In the genomic region with DNA sequence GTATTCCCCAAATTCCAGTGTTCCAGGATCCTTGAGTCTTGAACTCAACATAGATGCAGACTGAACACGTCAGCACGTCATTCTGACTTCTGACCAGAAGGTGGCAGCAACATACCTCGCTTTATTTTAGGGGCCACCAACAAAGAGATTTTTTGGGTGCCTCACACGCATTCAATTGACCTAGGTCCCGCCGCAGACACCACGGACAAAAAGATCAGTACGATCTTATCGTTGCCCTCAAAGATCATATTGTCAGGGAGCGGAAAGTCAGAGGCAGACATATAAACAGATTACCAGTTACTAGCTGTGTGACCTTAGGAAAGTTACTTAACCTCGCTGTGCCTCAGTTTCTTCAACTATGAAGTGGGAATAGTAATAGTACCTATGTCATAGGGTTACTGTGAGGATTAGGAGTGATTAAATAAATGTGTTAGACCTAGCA, we compare ENCODE assay signal across 8 cellular contexts. TPM values are rescaled to one million over a fixed set of nuclear protein-coding genes. Genes with fewer than 3 reads are reported as not detected.
DNase-seq lines count a peak whose midpoint lies in the region; ATAC-seq lines count a peak whose summit lies in the region.

No MANE protein-coding gene starts in this region.

- DNase-seq in NCI-H2227 (lab: John Stamatoyannopoulos, UW; ENCODE audit: unreplicated experiment) (peak; percentile 63), NCI-H2227 treated with DMSO at 0.1 percent for 48 hours (lab: John Stamatoyannopoulos, UW) (no peak), NCI-H146 treated with DMSO at 0.1 percent for 48 hours (lab: John Stamatoyannopoulos, UW; ENCODE audit: unreplicated experiment) (peak; percentile 23), mucosa of gallbladder (ENCODE audit: low spot score) (peak; percentile 62)
- peak; percentile 82 for DNase-seq in activated CD8-positive, alpha-beta T cell treated with anti-CD3 and anti-CD28 coated beads, Interleukin-2, amount 10 ng/mL, durations not matched to agents 7 days and 5 days
- peak; percentile 44 to 64 (median 50) for DNase-seq in effector memory CD4-positive, alpha-beta T cell
- peak; percentile 50 for DNase-seq in stimulated activated naive CD4-positive, alpha-beta T cell treated with Interleukin-2 at 50 U/mL for 16 hours (lab: John Stamatoyannopoulos, UW)

- H3K27ac ChIP-seq in effector memory CD4-positive, alpha-beta T cell (ENCODE audit: insufficient read depth, low read length, poor library complexity, severe bottlenecking), result no peak overlapping the region

- H3K9me3 Mint-ChIP-seq in activated CD8-positive, alpha-beta T cell treated with anti-CD3 and anti-CD28 coated beads, Interleukin-2, amount 10 ng/mL, durations not matched to agents 7 days and 5 days (ENCODE audit: insufficient read depth), result no peaks in the 10 kb centered on the region

- H3K36me3 ChIP-seq in effector memory CD4-positive, alpha-beta T cell (ENCODE audit: control insufficient read depth, insufficient read depth, low read length), result no peaks in the 10 kb centered on the region

- no peak overlapping the region for H3K4me3 ChIP-seq in effector memory CD4-positive, alpha-beta T cell (ENCODE audit: insufficient read depth, low read depth, low read length, poor library complexity, severe bottlenecking)

- peaks cover 18% of the 10 kb centered on the region for H3K27me3 Mint-ChIP-seq in activated CD8-positive, alpha-beta T cell treated with anti-CD3 and anti-CD28 coated beads, Interleukin-2, amount 10 ng/mL, durations not matched to agents 7 days and 5 days (ENCODE audit: low read depth)

- no peaks in the 10 kb centered on the region for H3K27me3 ChIP-seq in effector memory CD4-positive, alpha-beta T cell (replicated peaks; ENCODE audit: control insufficient read depth, insufficient read depth, low read length, poor library complexity, severe bottlenecking)

- no peaks in the 10 kb centered on the region for H3K9me3 ChIP-seq in effector memory CD4-positive, alpha-beta T cell (ENCODE audit: control insufficient read depth, low read length)

- H3K4me1 Mint-ChIP-seq in activated CD8-positive, alpha-beta T cell treated with anti-CD3 and anti-CD28 coated beads, Interleukin-2, amount 10 ng/mL, durations not matched to agents 7 days and 5 days (ENCODE audit: low read depth), result peaks cover 5% of the 10 kb centered on the region

- H3K27ac Mint-ChIP-seq in activated CD8-positive, alpha-beta T cell treated with anti-CD3 and anti-CD28 coated beads, Interleukin-2, amount 10 ng/mL, durations not matched to agents 7 days and 5 days, result no peak overlapping the region

- no peaks in the 10 kb centered on the region for H3K36me3 Mint-ChIP-seq in activated CD8-positive, alpha-beta T cell treated with anti-CD3 and anti-CD28 coated beads, Interleukin-2, amount 10 ng/mL, durations not matched to agents 7 days and 5 days (ENCODE audit: low read depth)

- POLR2A ChIA-PET in activated CD8-positive, alpha-beta T cell treated with anti-CD3 and anti-CD28 coated beads, Interleukin-2, amount 10 ng/mL, durations not matched to agents 7 days and 5 days (lab: Charles Lee), result interaction anchor here (0.9 kb wide), 1 partner anchor 78 kb away, joined by 4 read pairs; no protein-coding TSS in a partner anchor

- peak; percentile 59 for ATAC-seq in activated CD8-positive, alpha-beta T cell treated with anti-CD3 and anti-CD28 coated beads, Interleukin-2, amount 10 ng/mL, durations not matched to agents 7 days and 5 days
- ATAC-seq in GM21529 (IDR thresholded peaks at IDR 0.05; ENCODE audit: unreplicated experiment), result no peak

- no peaks in the 10 kb centered on the region for H3K4me1 ChIP-seq in effector memory CD4-positive, alpha-beta T cell (ENCODE audit: control insufficient read depth, insufficient read depth, low read length, poor library complexity, severe bottlenecking)

- CTCF ChIA-PET in activated CD8-positive, alpha-beta T cell treated with anti-CD3 and anti-CD28 coated beads, Interleukin-2, amount 10 ng/mL, durations not matched to agents 7 days and 5 days (lab: Charles Lee), result interaction anchor here (0.6 to 7.9 kb wide), 35 partner anchors 9 to 350 kb away, joined by 3 to 111 read pairs (median 4); a partner anchor contains a TSS

- H3K4me3 Mint-ChIP-seq in activated CD8-positive, alpha-beta T cell treated with anti-CD3 and anti-CD28 coated beads, Interleukin-2, amount 10 ng/mL, durations not matched to agents 7 days and 5 days, result no peak overlapping the region

RNA-seq across cellular contexts. Expression of a gene that starts 6.5 kb away (rescaled TPM):
- total RNA-seq in activated CD8-positive, alpha-beta T cell treated with anti-CD3 and anti-CD28 coated beads, Interleukin-2, amount 10 ng/mL, durations not matched to agents 7 days and 5 days, result not detected
- 6.3 TPM for total RNA-seq in mucosa of gallbladder

RNA-seq across cellular contexts. Expression of a gene that starts 23.6 kb away (rescaled TPM):
- total RNA-seq in activated CD8-positive, alpha-beta T cell treated with anti-CD3 and anti-CD28 coated beads, Interleukin-2, amount 10 ng/mL, durations not matched to agents 7 days and 5 days, result 100 to 1,000 TPM; 308 to 324 TPM
- 99.4 TPM for total RNA-seq in mucosa of gallbladder

RNA-seq across cellular contexts. Expression of a gene that starts 34.6 kb away (rescaled TPM):
- 100 to 1,000 TPM; 107 to 111 TPM for total RNA-seq in activated CD8-positive, alpha-beta T cell treated with anti-CD3 and anti-CD28 coated beads, Interleukin-2, amount 10 ng/mL, durations not matched to agents 7 days and 5 days
- total RNA-seq in mucosa of gallbladder, result 2.0 TPM

RNA-seq across cellular contexts. Expression of a gene that starts 48.6 kb away (rescaled TPM):
- not detected for total RNA-seq in activated CD8-positive, alpha-beta T cell treated with anti-CD3 and anti-CD28 coated beads, Interleukin-2, amount 10 ng/mL, durations not matched to agents 7 days and 5 days
- total RNA-seq in mucosa of gallbladder, result 0.12 TPM

RNA-seq across cellular contexts. Expression of a gene that starts 58.3 kb away (rescaled TPM):
- under 1 TPM in 1 of 2 experiments, not detected in 1; 0.29 TPM for total RNA-seq in activated CD8-positive, alpha-beta T cell treated with anti-CD3 and anti-CD28 coated beads, Interleukin-2, amount 10 ng/mL, durations not matched to agents 7 days and 5 days
- 73.7 TPM for total RNA-seq in mucosa of gallbladder

Comparison
In these comparisons a context has a peak if more than half of its experiments do, and no peak if none do; other contexts are left out.
1. RNA of a gene that starts 34.6 kb away (total RNA-seq): 107 to 111 TPM in activated CD8-positive, alpha-beta T cell treated with anti-CD3 and anti-CD28 coated beads, Interleukin-2, amount 10 ng/mL, durations not matched to agents 7 days and 5 days; 2.0 TPM in mucosa of gallbladder (single experiment); every median in the first group is over 10 times any median in the second.